12 cellular contexts compared by ENCODE assay signal in the genomic region with DNA sequence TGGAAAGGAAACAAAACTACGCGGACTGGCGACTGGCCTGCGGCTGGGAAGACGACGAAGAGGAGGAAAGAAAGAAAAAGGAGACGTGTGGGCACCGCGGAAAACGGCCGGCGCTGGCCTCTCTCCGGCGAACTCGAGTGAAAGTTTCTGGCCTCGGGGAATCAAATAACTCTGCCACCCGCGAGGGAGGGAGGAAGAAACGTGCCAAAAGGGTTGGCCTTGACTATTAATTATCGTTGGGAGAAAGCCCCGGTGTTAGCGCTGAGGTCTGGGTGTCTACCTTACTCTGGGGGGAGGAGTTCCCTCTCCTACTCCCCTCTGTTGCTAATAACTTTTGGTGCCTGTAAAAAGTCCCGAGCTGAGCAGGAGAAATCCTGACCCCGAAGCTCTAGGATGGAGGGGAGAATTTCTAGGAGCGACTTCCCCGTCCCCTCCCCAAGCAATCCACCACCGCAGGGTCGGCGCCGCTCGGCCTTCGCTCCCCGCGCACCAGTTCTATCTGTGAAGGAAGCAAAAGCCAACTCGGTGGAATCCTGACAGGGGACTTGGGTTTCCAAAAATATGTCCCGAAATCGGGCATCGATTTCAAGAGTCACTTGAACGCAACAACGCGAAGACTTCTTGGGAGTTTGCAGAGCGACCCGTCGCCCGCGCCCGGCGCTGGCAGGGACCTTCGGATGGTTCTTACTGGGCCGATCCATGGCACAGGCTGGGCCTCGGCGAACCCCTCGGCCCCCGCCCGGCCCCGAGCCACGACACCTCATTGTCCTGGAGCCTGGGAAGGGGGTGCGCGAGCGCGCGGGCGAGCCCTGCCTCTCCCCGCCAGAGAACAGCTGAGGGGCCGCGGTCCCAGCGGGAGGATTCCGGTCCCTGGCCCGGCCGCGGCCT. TPM values are rescaled to one million over a fixed set of nuclear protein-coding genes. Genes with fewer than 3 reads are reported as not detected.
DNase-seq lines count a peak whose midpoint lies in the region; ATAC-seq and TF ChIP-seq lines count a peak whose summit lies in the region.
"Had no signal": no experiment of that assay in that cellular context is flagged by ENCODE, and none has a peak within 500 bp of the region (broad histone marks: within the 10 kb centered on the region; RNA-seq: fewer than 3 reads in every experiment).

No MANE protein-coding gene starts in this region.

- H3F3A ChIP-seq in smooth muscle cell (ENCODE audit: low read depth): no peaks in the 10 kb centered on the region

- no peaks in the 10 kb centered on the region for H4K20me1 ChIP-seq in smooth muscle cell (ENCODE audit: low read depth)

- peak overlapping the region; percentile 25 for H3K4me3 Mint-ChIP-seq in activated T-cell treated with anti-CD3 and anti-CD28 coated beads, Interleukin-2, amount 50 U/mL, for 24 hours
- H3K4me3 Mint-ChIP-seq in activated T-helper 1 cell treated with anti-CD3 and anti-CD28 coated beads, Interleukin-12 subunit alpha, Interleukin-12 subunit beta, Interleukin-2, Interleukin-4 antibody, amounts not matched to agents 30 ng/mL and 10 ng/mL and 1 ng/mL, durations not matched to agents 14 hours and 24 hours and 36 hours: no peak overlapping the region

- H3K4me1 Mint-ChIP-seq in activated T-cell treated with anti-CD3 and anti-CD28 coated beads, Interleukin-2, amount 50 U/mL, for 24 hours (ENCODE audit: low read depth): peaks cover 36% of the 10 kb centered on the region
- peaks cover 17% of the 10 kb centered on the region for H3K4me1 Mint-ChIP-seq in activated T-helper 1 cell treated with anti-CD3 and anti-CD28 coated beads, Interleukin-12 subunit alpha, Interleukin-12 subunit beta, Interleukin-2, Interleukin-4 antibody, amounts not matched to agents 30 ng/mL and 10 ng/mL and 1 ng/mL, durations not matched to agents 14 hours and 24 hours and 36 hours (ENCODE audit: low read depth)

- no peaks in the 10 kb centered on the region for H3K36me3 ChIP-seq in smooth muscle cell (ENCODE audit: low read depth)
- H3K36me3 ChIP-seq: SJCRH30 had no signal

- no peak overlapping the region for H3K9ac ChIP-seq in smooth muscle cell (ENCODE audit: low read depth)

- peaks cover 40% of the 10 kb centered on the region for H3K4me1 ChIP-seq in smooth muscle cell (ENCODE audit: low read depth)
- H3K4me1 ChIP-seq: SJCRH30 had no signal

- peak overlapping the region; percentile 78 for H3K4me2 ChIP-seq in smooth muscle cell

- H2AFZ ChIP-seq in smooth muscle cell (ENCODE audit: low read depth): peak overlapping the region; percentile 77

- 1% methylated on average over 69 of the region's 71 CpGs for WGBS in smooth muscle cell (ENCODE audit: low lambda C conversion rate)

- H3K9me3 ChIP-seq in smooth muscle cell (replicated peaks; ENCODE audit: low read depth): no peaks in the 10 kb centered on the region
- H3K9me3 ChIP-seq: SJCRH30 had no signal

- DNase-seq in activated T-cell treated with anti-CD3 and anti-CD28 coated beads, Interleukin-2, amount 50 U/mL, for 24 hours: no peak
- no peak for DNase-seq in activated T-cell treated with anti-CD3 and anti-CD28 coated beads, Interleukin-2, amount 50 U/mL, for 1 hour
- no peak for DNase-seq in activated T-helper 1 cell treated with anti-CD3 and anti-CD28 coated beads, Interleukin-12 subunit alpha, Interleukin-12 subunit beta, Interleukin-2, Interleukin-4 antibody, amounts not matched to agents 30 ng/mL and 10 ng/mL and 1 ng/mL, durations not matched to agents 14 hours and 24 hours and 36 hours (ENCODE audit: low spot score)
- DNase-seq in iPS-NIHi11 (ENCODE audit: low spot score) (peak; percentile 23), smooth muscle cell (lab: John Stamatoyannopoulos, UW; ENCODE audit: unreplicated experiment) (no peak), NCI-H1092 (lab: John Stamatoyannopoulos, UW) (no peak), NOMO-1 (lab: John Stamatoyannopoulos, UW; ENCODE audit: unreplicated experiment in 2 of 2) (no peak), left lobe of liver (ENCODE audit: low spot score) (no peak)
- DNase-seq: GDM1, Karpas-422, SJCRH30 had no signal

- H3K27me3 Mint-ChIP-seq in activated T-cell treated with anti-CD3 and anti-CD28 coated beads, Interleukin-2, amount 50 U/mL, for 24 hours: peaks cover 90% of the 10 kb centered on the region
- peaks cover 83% of the 10 kb centered on the region for H3K27me3 Mint-ChIP-seq in activated T-helper 1 cell treated with anti-CD3 and anti-CD28 coated beads, Interleukin-12 subunit alpha, Interleukin-12 subunit beta, Interleukin-2, Interleukin-4 antibody, amounts not matched to agents 30 ng/mL and 10 ng/mL and 1 ng/mL, durations not matched to agents 14 hours and 24 hours and 36 hours (ENCODE audit: insufficient read depth)

- TF ChIP-seq CTCF in smooth muscle cell (IDR thresholded peaks at IDR 0.05; ENCODE audit: borderline replicate concordance, insufficient read depth, poor library complexity, severe bottlenecking): no peak

- peak overlapping the region; percentile 23 for H3K27ac Mint-ChIP-seq in activated T-cell treated with anti-CD3 and anti-CD28 coated beads, Interleukin-2, amount 50 U/mL, for 24 hours
- H3K27ac Mint-ChIP-seq in activated T-helper 1 cell treated with anti-CD3 and anti-CD28 coated beads, Interleukin-12 subunit alpha, Interleukin-12 subunit beta, Interleukin-2, Interleukin-4 antibody, amounts not matched to agents 30 ng/mL and 10 ng/mL and 1 ng/mL, durations not matched to agents 14 hours and 24 hours and 36 hours: peak overlapping the region; percentile 71

- intact Hi-C loops in activated T-helper 1 cell treated with anti-CD3 and anti-CD28 coated beads, Interleukin-12 subunit alpha, Interleukin-12 subunit beta, Interleukin-2, Interleukin-4 antibody, amounts not matched to agents 30 ng/mL and 10 ng/mL and 1 ng/mL, durations not matched to agents 14 hours and 24 hours and 36 hours (cut with micrococcal nuclease): no loop called here

- H3K4me3 ChIP-seq in smooth muscle cell: peak overlapping the region; percentile 37
- H3K4me3 ChIP-seq: SJCRH30 had no signal

- peaks cover 3% of the 10 kb centered on the region for H3K9me3 Mint-ChIP-seq in activated T-cell treated with anti-CD3 and anti-CD28 coated beads, Interleukin-2, amount 50 U/mL, for 24 hours
- H3K9me3 Mint-ChIP-seq in activated T-helper 1 cell treated with anti-CD3 and anti-CD28 coated beads, Interleukin-12 subunit alpha, Interleukin-12 subunit beta, Interleukin-2, Interleukin-4 antibody, amounts not matched to agents 30 ng/mL and 10 ng/mL and 1 ng/mL, durations not matched to agents 14 hours and 24 hours and 36 hours: peaks cover 8% of the 10 kb centered on the region

- no peaks in the 10 kb centered on the region for H3K36me3 Mint-ChIP-seq in activated T-cell treated with anti-CD3 and anti-CD28 coated beads, Interleukin-2, amount 50 U/mL, for 24 hours (ENCODE audit: low read depth)
- peaks cover 8% of the 10 kb centered on the region for H3K36me3 Mint-ChIP-seq in activated T-helper 1 cell treated with anti-CD3 and anti-CD28 coated beads, Interleukin-12 subunit alpha, Interleukin-12 subunit beta, Interleukin-2, Interleukin-4 antibody, amounts not matched to agents 30 ng/mL and 10 ng/mL and 1 ng/mL, durations not matched to agents 14 hours and 24 hours and 36 hours (ENCODE audit: low read depth)

- no peak overlapping the region for H3K27ac ChIP-seq in smooth muscle cell (ENCODE audit: low read depth)
- H3K27ac ChIP-seq: SJCRH30 had no signal

- H3K79me2 ChIP-seq in smooth muscle cell (ENCODE audit: low read depth): no peaks in the 10 kb centered on the region

- ATAC-seq in left lobe of liver: no peak

- H3K27me3 ChIP-seq in smooth muscle cell (ENCODE audit: low read depth): peaks cover 100% of the 10 kb centered on the region
- H3K27me3 ChIP-seq: SJCRH30 had no signal

RNA-seq across cellular contexts. Expression of a gene that starts 1.7 kb away (rescaled TPM):
- not detected in 2 replicates for total RNA-seq in activated T-helper 1 cell treated with anti-CD3 and anti-CD28 coated beads, Interleukin-12 subunit alpha, Interleukin-12 subunit beta, Interleukin-2, Interleukin-4 antibody, amounts not matched to agents 30 ng/mL and 10 ng/mL and 1 ng/mL, durations not matched to agents 14 hours and 24 hours and 36 hours
- total RNA-seq in smooth muscle cell (not detected in 2 replicates), left lobe of liver (not detected)
- polyA plus RNA-seq in smooth muscle cell: 0.08 and 0.47 TPM in 2 replicates
- total RNA-seq: mononuclear cell, SJCRH30 had no signal
